22 cellular contexts compared by ENCODE assay signal in the genomic region with DNA sequence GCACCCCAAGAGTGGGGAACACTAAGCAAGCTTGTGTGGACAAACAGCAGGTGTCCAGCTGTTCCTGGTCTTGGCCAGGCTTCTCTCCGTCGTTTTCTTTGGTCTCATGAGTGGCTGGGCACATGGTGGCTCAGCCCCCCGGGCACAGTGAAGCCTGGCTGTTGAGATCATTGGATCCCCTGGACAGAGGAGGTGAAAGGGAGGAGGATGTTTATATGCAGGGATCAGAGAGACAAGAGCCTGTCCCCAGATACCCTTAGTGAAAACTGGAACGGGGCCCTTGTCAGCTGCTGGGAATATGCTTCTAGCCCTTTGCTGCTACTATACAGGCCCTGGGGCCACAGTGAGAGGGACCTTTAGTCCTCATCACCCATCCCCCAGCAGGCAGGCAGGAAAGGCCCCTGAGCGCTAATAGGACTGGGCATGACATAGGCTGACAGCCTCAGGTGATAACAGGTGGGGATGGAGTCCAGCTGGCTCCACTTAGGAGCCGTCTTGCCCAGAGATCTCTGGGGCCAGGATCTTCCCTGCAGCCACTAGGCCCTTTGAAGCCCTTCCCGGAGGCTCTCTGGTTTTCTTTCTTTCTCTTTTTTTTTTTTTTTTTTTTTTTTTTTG. TPM values are rescaled to one million over a fixed set of nuclear protein-coding genes. Genes with fewer than 3 reads are reported as not detected.
DNase-seq lines count a peak whose midpoint lies in the region; ATAC-seq and TF ChIP-seq lines count a peak whose summit lies in the region.
"Had no signal": no experiment of that assay in that cellular context is flagged by ENCODE, and none has a peak within 500 bp of the region (broad histone marks: within the 10 kb centered on the region; RNA-seq: fewer than 3 reads in every experiment).

No MANE protein-coding gene starts in this region.

- ATAC-seq in Right ventricle myocardium superior (ENCODE audit: poor library complexity) (peak; percentile 83), SK-N-SH treated with all-trans-retinoic acid at 6 μM for 48 hours (no peak; the same call in 2 of the 3 replicates), left ventricle myocardium superior (peak; percentile 85), HG02885 (IDR thresholded peaks at IDR 0.05; ENCODE audit: poor library complexity, unreplicated experiment) (no peak)
- no peak for ATAC-seq in stimulated activated effector memory CD8-positive, alpha-beta T cell treated with anti-CD3 and anti-CD28 coated beads, Interleukin-12 subunit alpha, Interleukin-12 subunit beta, amount 100 ng/mL, for 72 hours
- ATAC-seq: A549, GM12878 had no signal

- no peaks in the 10 kb centered on the region for H3K9me3 ChIP-seq in right atrium auricular region
- H3K9me3 ChIP-seq: A549 had no signal

- no peak overlapping the region for H3K4me3 Mint-ChIP-seq in stimulated activated effector memory CD8-positive, alpha-beta T cell treated with anti-CD3 and anti-CD28 coated beads, Interleukin-12 subunit alpha, Interleukin-12 subunit beta, amount 100 ng/mL, for 72 hours
- H3K4me3 Mint-ChIP-seq: B cell; T-helper 1 cell treated with Interleukin-12 subunit alpha and Interleukin-12 subunit beta and Interleukin-4 antibody, amounts not matched to agents 30 μg/mL and 1 μg/mL, for 36 hours had no signal

- H3K4me1 Mint-ChIP-seq in stimulated activated effector memory CD8-positive, alpha-beta T cell treated with anti-CD3 and anti-CD28 coated beads, Interleukin-12 subunit alpha, Interleukin-12 subunit beta, amount 100 ng/mL, for 72 hours = peaks cover 6% of the 10 kb centered on the region
- H3K4me1 Mint-ChIP-seq: B cell had no signal

- no peaks in the 10 kb centered on the region for H3K9me3 Mint-ChIP-seq in stimulated activated effector memory CD8-positive, alpha-beta T cell treated with anti-CD3 and anti-CD28 coated beads, Interleukin-12 subunit alpha, Interleukin-12 subunit beta, amount 100 ng/mL, for 72 hours

- intact Hi-C loops in Right ventricle myocardium superior (cut with DNase I) (no loop called here), left ventricle myocardium superior (cut with micrococcal nuclease) (no loop called here)

- H3K4me3 ChIP-seq in right atrium auricular region = no peak overlapping the region
- H3K4me3 ChIP-seq: A549, GM12878, SJSA1 had no signal

- no peak overlapping the region for H3K27ac ChIP-seq in right atrium auricular region
- H3K27ac ChIP-seq: A549, RWPE1, SJSA1 had no signal

- H3K27me3 ChIP-seq in right atrium auricular region = no peaks in the 10 kb centered on the region

- no peak overlapping the region for H3K27ac Mint-ChIP-seq in stimulated activated effector memory CD8-positive, alpha-beta T cell treated with anti-CD3 and anti-CD28 coated beads, Interleukin-12 subunit alpha, Interleukin-12 subunit beta, amount 100 ng/mL, for 72 hours
- H3K27ac Mint-ChIP-seq: B cell; T-helper 1 cell treated with Interleukin-12 subunit alpha and Interleukin-12 subunit beta and Interleukin-4 antibody, amounts not matched to agents 30 μg/mL and 1 μg/mL, for 36 hours had no signal

- no peaks in the 10 kb centered on the region for H3K36me3 ChIP-seq in right atrium auricular region
- H3K36me3 ChIP-seq: SJSA1 had no signal

- H3K4me1 ChIP-seq in right atrium auricular region = peaks cover 0 to 9% of the 10 kb centered on the region in 2 donors
- H3K4me1 ChIP-seq: A549, SJSA1 had no signal

- DNase-seq in Right ventricle myocardium superior (peak; percentile 63), right atrium auricular region (ENCODE audit: low spot score) (no peak), left ventricle myocardium superior (peak; percentile 61), activated T-cell treated with anti-CD3 and anti-CD28 coated beads for 4 hours (no peak)
- DNase-seq in stimulated activated effector memory CD8-positive, alpha-beta T cell treated with anti-CD3 and anti-CD28 coated beads, Interleukin-12 subunit alpha, Interleukin-12 subunit beta, amount 100 ng/mL, for 72 hours (ENCODE audit: low spot score in 2 of 2) = no peak
- DNase-seq: DMS79 treated with DMSO at 0.1 percent for 48 hours, Karpas-422, MV-4-11, NCI-H1694, NCI-H2081 treated with DMSO at 0.1 percent for 48 hours, NCI-H446 treated with DMSO at 0.1 percent for 48 hours, NCI-H526 treated with DMSO at 0.1 percent for 48 hours had no signal

- H3K36me3 Mint-ChIP-seq in stimulated activated effector memory CD8-positive, alpha-beta T cell treated with anti-CD3 and anti-CD28 coated beads, Interleukin-12 subunit alpha, Interleukin-12 subunit beta, amount 100 ng/mL, for 72 hours = no peaks in the 10 kb centered on the region

- TF ChIP-seq CTCF in right atrium auricular region (IDR thresholded peaks at IDR 0.05) = no peak

TF ChIP-seq in SK-N-SH treated with all-trans-retinoic acid at 6 μM for 48 hours, 23 proteins besides CTCF, POLR2A, EP300 and RAD21:
- TF ChIP-seq BACH2 (CRISPR knock-in tag; IDR thresholded peaks at IDR 0.05; ENCODE audit: borderline replicate concordance) (no peak), ZNF70 (CRISPR knock-in tag; IDR thresholded peaks at IDR 0.05) (peak; percentile 88), SNAI2 (CRISPR knock-in tag; IDR thresholded peaks at IDR 0.05) (no peak), GLIS3 (CRISPR knock-in tag; IDR thresholded peaks at IDR 0.05) (no peak)

RNA-seq across cellular contexts. Expression of a gene that starts 16.4 kb away (rescaled TPM):
- total RNA-seq in Right ventricle myocardium superior (not detected), right atrium auricular region (not detected), left ventricle myocardium superior (not detected)
- total RNA-seq: B cell, GM12878, M059J, SJSA1 had no signal

RNA-seq across cellular contexts. Expression of a gene that starts 56.8 kb away (rescaled TPM):
- total RNA-seq in Right ventricle myocardium superior (105 TPM), right atrium auricular region (100 to 1,000 TPM in 1 of 2 donors, 10 to 100 TPM in 1; 37.9 to 107 TPM), left ventricle myocardium superior (86.5 TPM)
- total RNA-seq: B cell, H4, M059J, SJSA1 had no signal

Comparison
In these comparisons a context has a peak if more than half of its experiments do, and no peak if none do; other contexts are left out.
1. DNase-seq: peak in Right ventricle myocardium superior (single experiment) and left ventricle myocardium superior (single experiment); none in right atrium auricular region (single experiment), activated T-cell treated with anti-CD3 and anti-CD28 coated beads for 4 hours (single experiment) and stimulated activated effector memory CD8-positive, alpha-beta T cell treated with anti-CD3 and anti-CD28 coated beads, Interleukin-12 subunit alpha, Interleukin-12 subunit beta, amount 100 ng/mL, for 72 hours (0 of 2).
2. ATAC-seq: peak in Right ventricle myocardium superior (single experiment) and left ventricle myocardium superior (single experiment); none in SK-N-SH treated with all-trans-retinoic acid at 6 μM for 48 hours (single experiment), HG02885 (single experiment) and stimulated activated effector memory CD8-positive, alpha-beta T cell treated with anti-CD3 and anti-CD28 coated beads, Interleukin-12 subunit alpha, Interleukin-12 subunit beta, amount 100 ng/mL, for 72 hours (single experiment).